Comparison of ENCODE assay signal across 11 cellular contexts in the genomic region with DNA sequence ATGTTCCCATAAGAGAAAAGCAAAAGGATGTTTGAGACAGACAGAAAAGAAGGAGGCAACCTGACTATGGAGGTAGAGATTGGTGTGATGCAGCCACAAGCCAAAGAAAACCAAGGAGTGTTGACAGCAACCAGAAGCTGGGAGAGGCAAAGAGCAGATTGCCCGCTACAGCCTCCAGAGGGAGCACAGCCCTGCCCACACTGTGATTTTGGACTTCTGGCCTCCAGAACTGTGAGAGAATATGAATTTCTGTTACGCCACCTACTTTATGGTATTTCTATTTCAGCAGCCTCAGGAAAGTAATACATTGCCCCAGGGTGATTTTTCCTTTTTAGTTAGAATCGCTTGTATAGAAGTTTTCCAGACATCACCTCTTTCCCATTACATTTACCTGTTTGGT. TPM values are rescaled to one million over a fixed set of nuclear protein-coding genes. Genes with fewer than 3 reads are reported as not detected.
A peak's percentile ranks its signal among the peaks of the same experiment; 100 is the strongest.
DNase-seq lines count a peak whose midpoint lies in the region; ATAC-seq and TF ChIP-seq lines count a peak whose summit lies in the region.
"Had no signal": no experiment of that assay in that cellular context is flagged by ENCODE, and none has a peak within 500 bp of the region (broad histone marks: within the 10 kb centered on the region; RNA-seq: fewer than 3 reads in every experiment).

No MANE protein-coding gene starts in this region.

- no peak overlapping the region for H3K4me3 Mint-ChIP-seq in CD4-positive, CD25-positive, alpha-beta regulatory T cell
- H3K4me3 Mint-ChIP-seq in H9: no peak overlapping the region
- H3K4me3 Mint-ChIP-seq in T-helper 17 cell: no peak overlapping the region

- intact Hi-C loops in left colon (cut with DNase I, micrococcal nuclease): no loop called here

- peak overlapping the region; percentile 42 to 58 (median 46) for H3K27ac Mint-ChIP-seq in CD4-positive, CD25-positive, alpha-beta regulatory T cell
- H3K27ac Mint-ChIP-seq in H9 (no peak overlapping the region), T-helper 17 cell (peak overlapping the region; percentile 19)

- no peak overlapping the region for H3K4me2 ChIP-seq in H9 (ENCODE audit: insufficient read depth, insufficient read length, low read length)

- H4K20me1 ChIP-seq in H9 (ENCODE audit: control insufficient read depth, insufficient read depth, insufficient read length): no peaks in the 10 kb centered on the region

- no CpG with 5 or more reads among the region's 3 CpGs for WGBS in H9 (ENCODE audit: extremely low coverage, insufficient read length, low lambda C conversion rate)

- no peaks in the 10 kb centered on the region for H3K79me2 ChIP-seq in H9 (ENCODE audit: insufficient read depth, low read length)
- H3K79me2 ChIP-seq: parathyroid adenoma had no signal

- no peak overlapping the region for H2BK20ac ChIP-seq in H9 (ENCODE audit: low read depth, low read length, poor library complexity, severe bottlenecking)

- peaks cover 16 to 20% (median 17%) of the 10 kb centered on the region in 4 donors for H3K4me1 Mint-ChIP-seq in CD4-positive, CD25-positive, alpha-beta regulatory T cell
- H3K4me1 Mint-ChIP-seq in H9 (peaks cover 9 to 12% of the 10 kb centered on the region in 2 experiments), T-helper 17 cell (peaks cover 6% of the 10 kb centered on the region)

- H3K56ac ChIP-seq in H9 (ENCODE audit: insufficient read length, low read depth, low read length): no peak overlapping the region

- H2AFZ ChIP-seq in H9 (ENCODE audit: low read length): no peak overlapping the region
- H2AFZ ChIP-seq: parathyroid adenoma had no signal

- H3K27me3 Mint-ChIP-seq in CD4-positive, CD25-positive, alpha-beta regulatory T cell: no peaks in the 10 kb centered on the region
- H3K27me3 Mint-ChIP-seq in H9 (ENCODE audit: low read depth) (no peaks in the 10 kb centered on the region; the same call in none of the 2 replicates), T-helper 17 cell (no peaks in the 10 kb centered on the region)

- H4K8ac ChIP-seq in H9 (replicated peaks; ENCODE audit: insufficient read length, low read depth, low read length): no peak overlapping the region

- no peak overlapping the region for H2BK15ac ChIP-seq in H9 (ENCODE audit: low read depth, low read length)

- H3K79me1 ChIP-seq in H9 (ENCODE audit: insufficient read depth, low read depth, low read length, poor library complexity, severe bottlenecking): no peaks in the 10 kb centered on the region

- H3K18ac ChIP-seq in H9 (ENCODE audit: insufficient read length, low read depth, low read length): no peak overlapping the region

- H3K4ac ChIP-seq in H9 (ENCODE audit: low read depth, low read length): no peak overlapping the region

- H3K9ac ChIP-seq in H9 (ENCODE audit: extremely low read depth, insufficient read length, low read length): no peak overlapping the region
- H3K9ac ChIP-seq: parathyroid adenoma had no signal

- H3K36me3 ChIP-seq in CD4-positive, CD25-positive, alpha-beta regulatory T cell (ENCODE audit: control insufficient read depth, insufficient read depth, low read length): peaks cover 61% of the 10 kb centered on the region

- no peak overlapping the region for H3K27ac ChIP-seq in CD4-positive, CD25-positive, alpha-beta regulatory T cell (ENCODE audit: insufficient read depth, low read length, poor library complexity, severe bottlenecking)
- no peak overlapping the region for H3K27ac ChIP-seq in H9 (ENCODE audit: insufficient read length, low read depth, low read length)
- H3K27ac ChIP-seq: parathyroid adenoma had no signal

- H3K23me2 ChIP-seq in H9 (ENCODE audit: insufficient read length, low read depth, low read length, poor library complexity, severe bottlenecking): no peaks in the 10 kb centered on the region

- DNase-seq in CD4-positive, CD25-positive, alpha-beta regulatory T cell: no peak
- DNase-seq in H9 (peak; percentile 42), T-helper 17 cell (no peak), left colon (peak in 1 of 2 donors; percentile 25), activated T-cell treated with anti-CD3 and anti-CD28 coated beads for 4 hours (no peak), kidney glomerular epithelial cell (lab: John Stamatoyannopoulos, UW) (no peak), T-helper 9 cell (no peak)
- DNase-seq in activated CD4-positive, CD25-positive, alpha-beta regulatory T cell (lab: John Stamatoyannopoulos, UW): no peak
- DNase-seq: cortex of kidney, NCI-H1417 had no signal

- H2AK5ac ChIP-seq in H9 (ENCODE audit: insufficient read length, low read length): no peak overlapping the region

- no peak overlapping the region for H4K91ac ChIP-seq in H9 (ENCODE audit: insufficient read length, low read depth, low read length)

- H3K4me3 ChIP-seq in CD4-positive, CD25-positive, alpha-beta regulatory T cell (ENCODE audit: low read depth, low read length): no peak overlapping the region

- H3T11ph ChIP-seq in H9 (ENCODE audit: low read length): no peak overlapping the region

- no peak overlapping the region for H2BK12ac ChIP-seq in H9 (ENCODE audit: insufficient read length, low read depth, low read length)

- peaks cover 48% of the 10 kb centered on the region for H3K36me3 Mint-ChIP-seq in CD4-positive, CD25-positive, alpha-beta regulatory T cell
- H3K36me3 Mint-ChIP-seq in H9 (ENCODE audit: insufficient read depth in 1 of 3, low read depth in 3 of 3) (peaks cover 1 to 9% (median 7%) of the 10 kb centered on the region in 3 experiments; a peak in 3 of 7 replicates), T-helper 17 cell (ENCODE audit: low read depth) (peaks cover 14% of the 10 kb centered on the region)

- peak; percentile 62 for TF ChIP-seq CTCF in H9 (conservative IDR thresholded peaks at IDR 0.05)

- H4K5ac ChIP-seq in H9 (ENCODE audit: insufficient read length, low read depth, low read length): no peak overlapping the region

- H2BK120ac ChIP-seq in H9 (ENCODE audit: low read depth, low read length, poor library complexity, severe bottlenecking): no peak overlapping the region

- H3K9me3 Mint-ChIP-seq in CD4-positive, CD25-positive, alpha-beta regulatory T cell: peaks cover 0 to 15% (median 3%) of the 10 kb centered on the region in 7 donors
- peaks cover 14% of the 10 kb centered on the region in 2 experiments for H3K9me3 Mint-ChIP-seq in H9

- H3K14ac ChIP-seq in H9 (ENCODE audit: insufficient read depth, low read length): no peak overlapping the region

- H3K4me1 ChIP-seq in CD4-positive, CD25-positive, alpha-beta regulatory T cell (ENCODE audit: control insufficient read depth, insufficient read depth, low read length, poor library complexity, severe bottlenecking): no peaks in the 10 kb centered on the region
- no peaks in the 10 kb centered on the region for H3K4me1 ChIP-seq in H9 (ENCODE audit: insufficient read depth, low read length)
- H3K4me1 ChIP-seq: parathyroid adenoma had no signal

- H2BK5ac ChIP-seq in H9 (ENCODE audit: insufficient read length, low read length): no peak overlapping the region

- H3K9me3 ChIP-seq in CD4-positive, CD25-positive, alpha-beta regulatory T cell (ENCODE audit: control insufficient read depth in 2 of 2, low read length in 2 of 2): peaks cover 0 to 2% of the 10 kb centered on the region in 2 experiments
- no peaks in the 10 kb centered on the region for H3K9me3 ChIP-seq in H9 (ENCODE audit: control insufficient read depth, low read depth, low read length)
- no peaks in the 10 kb centered on the region for H3K9me3 ChIP-seq in T-helper 17 cell (ENCODE audit: control insufficient read depth, low read length, poor library complexity, severe bottlenecking)

- ATAC-seq in CD4-positive, CD25-positive, alpha-beta regulatory T cell (ENCODE audit: low read depth in 2 of 2): no peak
- ATAC-seq in T-helper 17 cell (no peak), left colon (peak; percentile 72)

- H3K27me3 ChIP-seq in CD4-positive, CD25-positive, alpha-beta regulatory T cell (ENCODE audit: control insufficient read depth, insufficient read depth, low read length): no peaks in the 10 kb centered on the region
- no peaks in the 10 kb centered on the region for H3K27me3 ChIP-seq in H9 (ENCODE audit: insufficient read depth, low read length)

- no peak overlapping the region for H3K23ac ChIP-seq in H9 (ENCODE audit: insufficient read length, low read depth, low read length)

RNA-seq across cellular contexts. Expression of a gene that starts 28.4 kb away (rescaled TPM):
- total RNA-seq in CD4-positive, CD25-positive, alpha-beta regulatory T cell: 60.0 TPM
- polyA plus RNA-seq in CD4-positive, CD25-positive, alpha-beta regulatory T cell: 100 to 1,000 TPM; 122 to 163 (median 141) TPM
- not detected in 2 replicates for total RNA-seq in H9 (2021)
- total RNA-seq in T-helper 17 cell: 10 to 100 TPM; 24.8 to 38.0 TPM
- 1 to 10 TPM in 1 of 2 donors, under 1 TPM in 1; 0.61 to 1.4 TPM for total RNA-seq in left colon

Comparison
In these comparisons a context has a peak if more than half of its experiments do, and no peak if none do; other contexts are left out.
1. H3K27ac Mint-ChIP-seq: peak in CD4-positive, CD25-positive, alpha-beta regulatory T cell (3 of 3) and T-helper 17 cell (single experiment); none in H9 (0 of 3).
2. RNA of a gene that starts 28.4 kb away (total RNA-seq): 60.0 TPM in CD4-positive, CD25-positive, alpha-beta regulatory T cell (single experiment) and 24.8 to 38.0 TPM in T-helper 17 cell; 0.61 to 1.4 TPM in left colon and not detected in H9; every median in the first group is over 10 times any median in the second.